ENCODE assay signal across 1 cellular context in the genomic region with DNA sequence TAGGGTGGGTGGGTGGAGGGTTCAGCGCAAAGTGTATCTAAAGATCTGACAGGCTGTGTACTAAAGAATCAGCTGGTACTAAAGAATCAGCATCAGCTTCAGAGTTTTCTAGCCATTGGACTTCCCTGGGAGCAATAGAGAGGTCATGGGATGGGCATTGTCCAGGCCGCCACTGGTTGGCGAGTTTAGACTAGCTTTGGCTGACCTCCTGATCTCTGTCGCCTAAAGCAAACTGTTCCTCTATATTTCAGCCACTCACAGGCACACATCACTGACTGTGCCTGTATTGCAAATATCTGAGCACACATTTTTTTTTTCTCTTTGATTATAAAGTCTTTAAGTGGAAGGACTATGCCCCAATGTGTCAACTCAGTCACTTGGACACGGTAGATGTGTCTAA.
A peak's percentile ranks its signal among the peaks of the same experiment; 100 is the strongest.
TF ChIP-seq lines count a peak whose summit lies in the region.

No MANE protein-coding gene starts in this region.

TF ChIP-seq in liver, 16 proteins besides CTCF, POLR2A, EP300 and RAD21 (continued from another document):
- TF ChIP-seq, protein P1, sequence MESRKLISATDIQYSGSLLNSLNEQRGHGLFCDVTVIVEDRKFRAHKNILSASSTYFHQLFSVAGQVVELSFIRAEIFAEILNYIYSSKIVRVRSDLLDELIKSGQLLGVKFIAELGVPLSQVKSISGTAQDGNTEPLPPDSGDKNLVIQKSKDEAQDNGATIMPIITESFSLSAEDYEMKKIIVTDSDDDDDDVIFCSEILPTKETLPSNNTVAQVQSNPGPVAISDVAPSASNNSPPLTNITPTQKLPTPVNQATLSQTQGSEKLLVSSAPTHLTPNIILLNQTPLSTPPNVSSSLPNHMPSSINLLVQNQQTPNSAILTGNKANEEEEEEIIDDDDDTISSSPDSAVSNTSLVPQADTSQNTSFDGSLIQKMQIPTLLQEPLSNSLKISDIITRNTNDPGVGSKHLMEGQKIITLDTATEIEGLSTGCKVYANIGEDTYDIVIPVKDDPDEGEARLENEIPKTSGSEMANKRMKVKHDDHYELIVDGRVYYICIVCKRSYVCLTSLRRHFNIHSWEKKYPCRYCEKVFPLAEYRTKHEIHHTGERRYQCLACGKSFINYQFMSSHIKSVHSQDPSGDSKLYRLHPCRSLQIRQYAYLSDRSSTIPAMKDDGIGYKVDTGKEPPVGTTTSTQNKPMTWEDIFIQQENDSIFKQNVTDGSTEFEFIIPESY (IDR thresholded peaks at IDR 0.05): peak; percentile 37
- TF ChIP-seq YY1 (IDR thresholded peaks at IDR 0.05) (peak; percentile 15), RXRA (IDR thresholded peaks at IDR 0.05) (peak in 1 of 2 donors; percentile 66)
